ENCODE assay signal across 18 cellular contexts in the genomic region with DNA sequence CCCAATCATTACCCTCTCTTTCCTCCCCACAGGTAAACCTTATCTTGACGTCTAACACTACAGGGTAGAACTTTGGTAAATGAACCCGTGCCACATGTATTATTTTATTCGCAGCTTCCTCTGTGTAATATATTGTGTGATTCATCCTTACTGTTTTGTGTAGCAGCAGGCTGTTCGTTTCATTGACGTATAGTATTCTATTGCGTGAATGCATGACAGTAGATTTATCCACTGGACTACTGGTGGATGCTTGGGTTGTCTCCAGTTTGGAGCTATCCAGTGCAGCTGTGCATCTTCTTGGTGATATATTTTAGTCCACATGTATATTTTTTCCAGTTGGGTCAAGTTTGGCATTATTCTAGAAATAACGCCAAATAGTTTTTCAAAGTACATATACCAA. TPM values are rescaled to one million over a fixed set of nuclear protein-coding genes. Genes with fewer than 3 reads are reported as not detected.
DNase-seq lines count a peak whose midpoint lies in the region; ATAC-seq and TF ChIP-seq lines count a peak whose summit lies in the region.
"Had no signal": no experiment of that assay in that cellular context is flagged by ENCODE, and none has a peak within 500 bp of the region (broad histone marks: within the 10 kb centered on the region; RNA-seq: fewer than 3 reads in every experiment).

No MANE protein-coding gene starts in this region.

- no peak overlapping the region for H4K8ac ChIP-seq in IMR-90 (ENCODE audit: low read depth in 2 of 2, low read length in 2 of 2)

- no peak overlapping the region for H2BK15ac ChIP-seq in IMR-90 (ENCODE audit: low read depth, low read length)

- no peaks in the 10 kb centered on the region for H3K9me1 ChIP-seq in IMR-90 (ENCODE audit: insufficient read depth, low read length)

- in situ Hi-C loops in IMR-90 (cut with MboI; ENCODE audit: low sequenced_read_pairs): no loop called here

- no peak overlapping the region for H3K27ac ChIP-seq in IMR-90 (ENCODE audit: insufficient read depth, low read length)

- no peak overlapping the region for H3K56ac ChIP-seq in IMR-90 (ENCODE audit: extremely low read depth, insufficient read depth, low read length)

- no peak overlapping the region for H2BK120ac ChIP-seq in IMR-90 (ENCODE audit: low read depth, low read length)

- WGBS in IMR-90 (ENCODE audit: extremely low coverage in 2 of 2, insufficient read length in 1 of 2), 2 experiments: 44% methylated on average over 3 of the region's 7 CpGs; no CpG with 5 or more reads in 1 of the 2 experiments

- no peak for TF ChIP-seq CTCF in IMR-90 (conservative IDR thresholded peaks at IDR 0.05; ENCODE audit: low read depth, low read length)

- no peak overlapping the region for H2BK5ac ChIP-seq in IMR-90 (ENCODE audit: low read depth, low read length, poor library complexity, severe bottlenecking)

- H3K27me3 ChIP-seq in IMR-90 (ENCODE audit: control insufficient read depth, insufficient read depth, low read length): peaks cover 2% of the 10 kb centered on the region

- POLR2A ChIA-PET in IMR-90 (lab: Charles Lee; ENCODE audit: unreplicated experiment): no interaction called here
- POLR2A ChIA-PET in activated CD8-positive, alpha-beta T cell treated with anti-CD3 and anti-CD28 coated beads, Interleukin-2, amount 10 ng/mL, durations not matched to agents 7 days and 5 days (lab: Charles Lee): no interaction called here

- no peaks in the 10 kb centered on the region for H3K79me1 ChIP-seq in IMR-90 (ENCODE audit: low read depth in 1 of 2, low read length in 2 of 2)

- H3K36me3 ChIP-seq in IMR-90 (ENCODE audit: control insufficient read depth, insufficient read depth, low read length): no peaks in the 10 kb centered on the region

- no peaks in the 10 kb centered on the region for H4K20me1 ChIP-seq in IMR-90 (ENCODE audit: insufficient read depth, low read length)

- no peak overlapping the region for H2BK20ac ChIP-seq in IMR-90 (ENCODE audit: low read depth, low read length)

- no TSS peak for BruUV-seq in IMR-90 (replicated peaks; lab: Mats Ljungman, UMichigan)

- no peak overlapping the region for H3K4ac ChIP-seq in IMR-90 (ENCODE audit: low read depth, low read length)

- no peaks in the 10 kb centered on the region for H3K4me1 Mint-ChIP-seq in activated CD8-positive, alpha-beta T cell treated with anti-CD3 and anti-CD28 coated beads, Interleukin-2, amount 10 ng/mL, durations not matched to agents 7 days and 5 days (ENCODE audit: low read depth)

- no peaks in the 10 kb centered on the region for H3K9me3 ChIP-seq in IMR-90 (ENCODE audit: control insufficient read depth, insufficient read depth, low read length)

- no peak overlapping the region for H4K91ac ChIP-seq in IMR-90 (ENCODE audit: insufficient read depth, low read depth, low read length)

- H3K4me3 ChIP-seq in IMR-90 (ENCODE audit: insufficient read depth, low read depth, low read length): no peak overlapping the region
- H3K4me3 ChIP-seq in skeletal muscle cell (ENCODE audit: low read depth, low read length): no peak overlapping the region

- DNase-seq in left ventricle myocardium superior (no peak), Right ventricle myocardium superior (no peak), IMR-90 (peak; percentile 13), skeletal muscle cell (ENCODE audit: low read depth) (peak; percentile 43), SIG-M5 treated with dmso at 0.1 percent for 504 hours (lab: John Stamatoyannopoulos, UW; ENCODE audit: unreplicated experiment) (no peak)
- no peak for DNase-seq in activated CD8-positive, alpha-beta T cell treated with anti-CD3 and anti-CD28 coated beads, Interleukin-2, amount 10 ng/mL, durations not matched to agents 7 days and 5 days
- DNase-seq: AML-193; Calu3; CD8-positive, alpha-beta T cell; DMS79 treated with DMSO at 0.1 percent for 48 hours; GF-D8; GOT3; H7; HFFc6 had no signal

- H3K14ac ChIP-seq in IMR-90 (replicated peaks; ENCODE audit: low read depth, low read length): no peak overlapping the region

- ATAC-seq in left ventricle myocardium superior (peak; percentile 4), Right ventricle myocardium superior (ENCODE audit: poor library complexity) (no peak), IMR-90 (ENCODE audit: low read depth) (no peak)
- ATAC-seq in activated CD8-positive, alpha-beta T cell treated with anti-CD3 and anti-CD28 coated beads, Interleukin-2, amount 10 ng/mL, durations not matched to agents 7 days and 5 days: no peak
- ATAC-seq: CD8-positive, alpha-beta T cell; HCT116 had no signal

- peaks cover 6% of the 10 kb centered on the region for H3K27me3 Mint-ChIP-seq in activated CD8-positive, alpha-beta T cell treated with anti-CD3 and anti-CD28 coated beads, Interleukin-2, amount 10 ng/mL, durations not matched to agents 7 days and 5 days (ENCODE audit: low read depth)

- no peak overlapping the region for H3K27ac Mint-ChIP-seq in activated CD8-positive, alpha-beta T cell treated with anti-CD3 and anti-CD28 coated beads, Interleukin-2, amount 10 ng/mL, durations not matched to agents 7 days and 5 days
- H3K27ac Mint-ChIP-seq: CD8-positive, alpha-beta T cell; HFFc6; IgD-negative memory B cell had no signal

- no peaks in the 10 kb centered on the region for H3K4me1 ChIP-seq in IMR-90 (ENCODE audit: control insufficient read depth, insufficient read depth, low read length)

- H2AK9ac ChIP-seq in IMR-90 (replicated peaks; ENCODE audit: low read depth, low read length, poor library complexity): no peak overlapping the region

- no peak overlapping the region for H3K18ac ChIP-seq in IMR-90 (ENCODE audit: low read depth, low read length)

- no peaks in the 10 kb centered on the region for H3K36me3 Mint-ChIP-seq in activated CD8-positive, alpha-beta T cell treated with anti-CD3 and anti-CD28 coated beads, Interleukin-2, amount 10 ng/mL, durations not matched to agents 7 days and 5 days (ENCODE audit: low read depth)
- H3K36me3 Mint-ChIP-seq: CD8-positive, alpha-beta T cell; IgD-negative memory B cell had no signal

- H2AFZ ChIP-seq in IMR-90 (replicated peaks; ENCODE audit: low read length, poor library complexity): no peak overlapping the region

- H3K4me3 Mint-ChIP-seq in activated CD8-positive, alpha-beta T cell treated with anti-CD3 and anti-CD28 coated beads, Interleukin-2, amount 10 ng/mL, durations not matched to agents 7 days and 5 days: no peak overlapping the region
- H3K4me3 Mint-ChIP-seq: CD8-positive, alpha-beta T cell; HFFc6; IgD-negative memory B cell had no signal

- no peak overlapping the region for H3K23ac ChIP-seq in IMR-90 (ENCODE audit: low read depth, low read length)

- no peak overlapping the region for H3K4me2 ChIP-seq in IMR-90 (ENCODE audit: low read depth, low read length)

- intact Hi-C loops in left ventricle myocardium superior (cut with micrococcal nuclease) (no loop called here), Right ventricle myocardium superior (cut with DNase I) (no loop called here), IMR-90 (cut with micrococcal nuclease) (no loop called here)

- CTCF ChIA-PET in IMR-90 (lab: Yijun Ruan, JAX): interaction anchor here (0.8 kb wide), 1 partner anchor 183 kb away, joined by 3 read pairs; a partner anchor contains a TSS
- CTCF ChIA-PET in activated CD8-positive, alpha-beta T cell treated with anti-CD3 and anti-CD28 coated beads, Interleukin-2, amount 10 ng/mL, durations not matched to agents 7 days and 5 days (lab: Charles Lee): interaction anchor here (0.8 to 1.1 kb wide), 2 partner anchors 11 to 416 kb away, joined by 3 to 5 read pairs; no protein-coding TSS in a partner anchor

- no peak for TF ChIP-seq POLR2A in IMR-90 (IDR thresholded peaks at IDR 0.05; ENCODE audit: low read depth, low read length)

- TF ChIP-seq RAD21 in IMR-90 (IDR thresholded peaks at IDR 0.05; ENCODE audit: low read length): no peak

- no peak overlapping the region for H4K5ac ChIP-seq in IMR-90 (ENCODE audit: low read depth, low read length)

- no peak overlapping the region for H2AK5ac ChIP-seq in IMR-90 (ENCODE audit: low read depth, low read length)

- H3K9ac ChIP-seq in IMR-90 (ENCODE audit: low read depth, low read length): no peak overlapping the region

- no peaks in the 10 kb centered on the region for H3K9me3 Mint-ChIP-seq in activated CD8-positive, alpha-beta T cell treated with anti-CD3 and anti-CD28 coated beads, Interleukin-2, amount 10 ng/mL, durations not matched to agents 7 days and 5 days (ENCODE audit: insufficient read depth)
- H3K9me3 Mint-ChIP-seq: CD8-positive, alpha-beta T cell; HFFc6; IgD-negative memory B cell had no signal

- dilution Hi-C loops in IMR-90 (cut with HindIII; ENCODE audit: low sequenced_read_pairs, unreplicated experiment): no loop called here

TF ChIP-seq in IMR-90, 13 proteins besides CTCF, POLR2A, EP300 and RAD21:
- TF ChIP-seq RCOR1 (IDR thresholded peaks at IDR 0.05; ENCODE audit: insufficient replicate concordance, low read length) (no peak), SMC3 (IDR thresholded peaks at IDR 0.05; ENCODE audit: low read depth, low read length) (no peak)

RNA-seq across cellular contexts. Expression of a gene that starts 9.1 kb away (rescaled TPM):
- total RNA-seq in left ventricle myocardium superior: 0.37 TPM
- 0.70 TPM for total RNA-seq in Right ventricle myocardium superior
- total RNA-seq in IMR-90 (2012; rRNA removed): not detected in 2 replicates
- not detected in 2 replicates for polyA plus RNA-seq in IMR-90 (2012; rRNA removed)
- not detected in 2 replicates for polyA plus RNA-seq in IMR-90 (2012; cell fraction: cytosol; rRNA removed)
- polyA plus RNA-seq in IMR-90 (2012; cell fraction: nucleus; rRNA removed; ENCODE audit: low replicate concordance): 0.05 TPM in 1 of 2 replicates, not detected in the other
- not detected for total RNA-seq in activated CD8-positive, alpha-beta T cell treated with anti-CD3 and anti-CD28 coated beads, Interleukin-2, amount 10 ng/mL, durations not matched to agents 7 days and 5 days
- total RNA-seq: A172; Calu3; CD8-positive, alpha-beta T cell; HFFc6 had no signal
- polyA plus RNA-seq: BJ had no signal

RNA-seq across cellular contexts. Expression of a gene that starts 31.4 kb away (rescaled TPM):
- total RNA-seq in left ventricle myocardium superior (9.0 TPM), Right ventricle myocardium superior (6.8 TPM), IMR-90 (2012; rRNA removed) (6.8 and 8.9 TPM in 2 replicates)
- polyA plus RNA-seq in IMR-90 (2012; rRNA removed): 6.4 and 8.0 TPM in 2 replicates
- polyA plus RNA-seq in IMR-90 (2012; cell fraction: cytosol; rRNA removed): 2.1 and 3.1 TPM in 2 replicates
- polyA plus RNA-seq in IMR-90 (2012; cell fraction: nucleus; rRNA removed; ENCODE audit: low replicate concordance): 0.92 and 7.8 TPM in 2 replicates
- total RNA-seq in activated CD8-positive, alpha-beta T cell treated with anti-CD3 and anti-CD28 coated beads, Interleukin-2, amount 10 ng/mL, durations not matched to agents 7 days and 5 days: 10 to 100 TPM; 17.4 to 19.2 TPM

Comparison
In these comparisons a context has a peak if more than half of its experiments do, and no peak if none do; other contexts are left out.
1. DNase-seq: peak in IMR-90 (single experiment) and skeletal muscle cell (single experiment); none in left ventricle myocardium superior (single experiment), Right ventricle myocardium superior (single experiment), activated CD8-positive, alpha-beta T cell treated with anti-CD3 and anti-CD28 coated beads, Interleukin-2, amount 10 ng/mL, durations not matched to agents 7 days and 5 days (single experiment) and SIG-M5 treated with dmso at 0.1 percent for 504 hours (single experiment).